In the genomic region with DNA sequence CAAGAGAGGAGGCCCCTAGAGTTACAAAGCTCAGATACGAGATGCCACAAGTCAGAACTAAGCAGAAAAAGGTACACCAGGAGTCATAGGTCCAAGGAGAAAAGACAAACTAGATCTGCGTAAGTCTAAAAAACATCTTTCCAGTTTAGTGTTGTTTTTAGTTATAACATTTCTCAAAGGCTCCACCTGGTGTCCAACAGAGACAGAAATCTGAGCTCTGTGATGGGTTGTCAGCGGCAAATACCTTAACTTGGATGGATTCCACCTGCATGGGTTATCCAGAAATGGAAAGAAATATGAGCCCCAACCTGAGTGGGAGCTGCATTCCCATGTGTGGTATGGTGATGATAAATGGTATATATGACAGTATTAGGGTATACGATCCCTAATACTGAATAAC, we compare ENCODE assay signal across 1 cellular context.
TF ChIP-seq lines count a peak whose summit lies in the region.

No MANE protein-coding gene starts in this region.

TF ChIP-seq in GM12878, 131 proteins besides CTCF, POLR2A, EP300 and RAD21 (continued from another document):
- TF ChIP-seq, protein P1, sequence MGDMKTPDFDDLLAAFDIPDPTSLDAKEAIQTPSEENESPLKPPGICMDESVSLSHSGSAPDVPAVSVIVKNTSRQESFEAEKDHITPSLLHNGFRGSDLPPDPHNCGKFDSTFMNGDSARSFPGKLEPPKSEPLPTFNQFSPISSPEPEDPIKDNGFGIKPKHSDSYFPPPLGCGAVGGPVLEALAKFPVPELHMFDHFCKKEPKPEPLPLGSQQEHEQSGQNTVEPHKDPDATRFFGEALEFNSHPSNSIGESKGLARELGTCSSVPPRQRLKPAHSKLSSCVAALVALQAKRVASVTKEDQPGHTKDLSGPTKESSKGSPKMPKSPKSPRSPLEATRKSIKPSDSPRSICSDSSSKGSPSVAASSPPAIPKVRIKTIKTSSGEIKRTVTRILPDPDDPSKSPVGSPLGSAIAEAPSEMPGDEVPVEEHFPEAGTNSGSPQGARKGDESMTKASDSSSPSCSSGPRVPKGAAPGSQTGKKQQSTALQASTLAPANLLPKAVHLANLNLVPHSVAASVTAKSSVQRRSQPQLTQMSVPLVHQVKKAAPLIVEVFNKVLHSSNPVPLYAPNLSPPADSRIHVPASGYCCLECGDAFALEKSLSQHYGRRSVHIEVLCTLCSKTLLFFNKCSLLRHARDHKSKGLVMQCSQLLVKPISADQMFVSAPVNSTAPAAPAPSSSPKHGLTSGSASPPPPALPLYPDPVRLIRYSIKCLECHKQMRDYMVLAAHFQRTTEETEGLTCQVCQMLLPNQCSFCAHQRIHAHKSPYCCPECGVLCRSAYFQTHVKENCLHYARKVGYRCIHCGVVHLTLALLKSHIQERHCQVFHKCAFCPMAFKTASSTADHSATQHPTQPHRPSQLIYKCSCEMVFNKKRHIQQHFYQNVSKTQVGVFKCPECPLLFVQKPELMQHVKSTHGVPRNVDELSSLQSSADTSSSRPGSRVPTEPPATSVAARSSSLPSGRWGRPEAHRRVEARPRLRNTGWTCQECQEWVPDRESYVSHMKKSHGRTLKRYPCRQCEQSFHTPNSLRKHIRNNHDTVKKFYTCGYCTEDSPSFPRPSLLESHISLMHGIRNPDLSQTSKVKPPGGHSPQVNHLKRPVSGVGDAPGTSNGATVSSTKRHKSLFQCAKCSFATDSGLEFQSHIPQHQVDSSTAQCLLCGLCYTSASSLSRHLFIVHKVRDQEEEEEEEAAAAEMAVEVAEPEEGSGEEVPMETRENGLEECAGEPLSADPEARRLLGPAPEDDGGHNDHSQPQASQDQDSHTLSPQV (IDR thresholded peaks at IDR 0.05), result no peak
- TF ChIP-seq SIX5 (IDR thresholded peaks at IDR 0.05; ENCODE audit: low read depth, low read length, severe bottlenecking) (no peak), ETV6 (conservative IDR thresholded peaks at IDR 0.05 in 1 of 2, IDR thresholded peaks at IDR 0.05 in 1 of 2; ENCODE audit: borderline replicate concordance in 1 of 2, low read depth in 1 of 2) (no peak), RAD51 (IDR thresholded peaks at IDR 0.05) (no peak), SMAD1 (IDR thresholded peaks at IDR 0.05; ENCODE audit: low read depth, partially characterized antibody) (no peak), ZNF207 (IDR thresholded peaks at IDR 0.05; ENCODE audit: borderline replicate concordance) (no peak), SREBF2 (IDR thresholded peaks at IDR 0.05; ENCODE audit: low read length) (no peak), TCF7 (IDR thresholded peaks at IDR 0.05; ENCODE audit: borderline replicate concordance) (no peak), CHD1 (IDR thresholded peaks at IDR 0.05; ENCODE audit: low read depth, low read length) (no peak), RFX5 (IDR thresholded peaks at IDR 0.05; ENCODE audit: low read depth, low read length) (no peak), IRF4 (IDR thresholded peaks at IDR 0.05; ENCODE audit: low read depth, low read length) (no peak), SUZ12 (IDR thresholded peaks at IDR 0.05; ENCODE audit: unreplicated experiment) (no peak), RELA (IDR thresholded peaks at IDR 0.05; ENCODE audit: borderline replicate concordance, partially characterized antibody) (no peak)
- TF ChIP-seq, protein P2, sequence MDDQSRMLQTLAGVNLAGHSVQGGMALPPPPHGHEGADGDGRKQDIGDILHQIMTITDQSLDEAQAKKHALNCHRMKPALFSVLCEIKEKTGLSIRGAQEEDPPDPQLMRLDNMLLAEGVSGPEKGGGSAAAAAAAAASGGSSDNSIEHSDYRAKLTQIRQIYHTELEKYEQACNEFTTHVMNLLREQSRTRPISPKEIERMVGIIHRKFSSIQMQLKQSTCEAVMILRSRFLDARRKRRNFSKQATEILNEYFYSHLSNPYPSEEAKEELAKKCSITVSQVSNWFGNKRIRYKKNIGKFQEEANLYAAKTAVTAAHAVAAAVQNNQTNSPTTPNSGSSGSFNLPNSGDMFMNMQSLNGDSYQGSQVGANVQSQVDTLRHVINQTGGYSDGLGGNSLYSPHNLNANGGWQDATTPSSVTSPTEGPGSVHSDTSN (IDR thresholded peaks at IDR 0.05; ENCODE audit: insufficient replicate concordance, low read depth, low read length), result no peak
- TF ChIP-seq, protein P3, sequence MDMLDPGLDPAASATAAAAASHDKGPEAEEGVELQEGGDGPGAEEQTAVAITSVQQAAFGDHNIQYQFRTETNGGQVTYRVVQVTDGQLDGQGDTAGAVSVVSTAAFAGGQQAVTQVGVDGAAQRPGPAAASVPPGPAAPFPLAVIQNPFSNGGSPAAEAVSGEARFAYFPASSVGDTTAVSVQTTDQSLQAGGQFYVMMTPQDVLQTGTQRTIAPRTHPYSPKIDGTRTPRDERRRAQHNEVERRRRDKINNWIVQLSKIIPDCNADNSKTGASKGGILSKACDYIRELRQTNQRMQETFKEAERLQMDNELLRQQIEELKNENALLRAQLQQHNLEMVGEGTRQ (IDR thresholded peaks at IDR 0.05; ENCODE audit: borderline replicate concordance, low read depth, low read length), result no peak
